19 cellular contexts compared by ENCODE assay signal in the genomic region with DNA sequence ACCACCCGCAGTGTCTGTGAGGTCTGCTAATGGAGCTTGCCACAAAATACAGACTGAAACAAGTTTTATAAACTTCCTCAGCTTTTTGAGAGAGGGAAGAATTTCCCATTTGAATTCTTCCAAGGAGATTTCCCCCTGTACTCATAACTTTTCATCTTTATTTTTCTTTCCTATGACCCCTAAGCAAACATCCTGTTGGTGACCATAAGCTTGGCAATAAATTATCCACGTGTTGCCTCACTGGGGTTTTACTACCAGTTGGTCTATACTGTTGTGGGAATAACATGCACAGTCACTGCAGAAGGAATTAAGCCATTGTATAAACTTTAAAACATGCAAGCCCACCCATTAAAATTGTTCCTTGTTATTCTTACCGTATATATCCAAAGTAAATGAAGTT.
"Had no signal": no experiment of that assay in that cellular context is flagged by ENCODE, and none has a peak within 500 bp of the region (broad histone marks: within the 10 kb centered on the region; RNA-seq: fewer than 3 reads in every experiment).

No MANE protein-coding gene starts in this region.

- H3K36me3 ChIP-seq: esophagus muscularis mucosa, ovary, right atrium auricular region, sigmoid colon had no signal

- DNase-seq: cortex of kidney; dorsolateral prefrontal cortex; effector CD8-positive, alpha-beta T cell; foreskin keratinocyte; hippocampal formation; left colon; left ventricle myocardium superior; mucosa of descending colon; naive thymus-derived CD8-positive, alpha-beta T cell; nucleus accumbens; ovary; sigmoid colon; small intestine; stimulated activated CD4-positive, alpha-beta T cell treated with anti-CD3 and anti-CD28 coated beads, Interleukin-12 subunit alpha, Interleukin-12 subunit beta, amount 100 ng/mL, for 4 hours; stimulated activated naive CD4-positive, alpha-beta T cell treated with Interleukin-2 at 50 U/mL for 16 hours; trophoblast cell had no signal

- H3K4me1 ChIP-seq: esophagus muscularis mucosa, foreskin keratinocyte, right atrium auricular region, sigmoid colon had no signal

- H3K27me3 ChIP-seq: dorsolateral prefrontal cortex, esophagus muscularis mucosa, foreskin keratinocyte, ovary, right atrium auricular region, sigmoid colon had no signal

- ATAC-seq: foreskin keratinocyte; left ventricle myocardium superior; mucosa of descending colon; naive thymus-derived CD8-positive, alpha-beta T cell had no signal

- H3K27ac ChIP-seq: dorsolateral prefrontal cortex, epithelial cell of prostate, esophagus muscularis mucosa, foreskin keratinocyte, ovary, right atrium auricular region, sigmoid colon had no signal

- H3K4me3 ChIP-seq: dorsolateral prefrontal cortex, esophagus muscularis mucosa, mucosa of descending colon, ovary, right atrium auricular region, sigmoid colon had no signal

- H3K9me3 ChIP-seq: esophagus muscularis mucosa, mucosa of descending colon, ovary, right atrium auricular region, sigmoid colon had no signal
